ENCODE assay signal across 15 cellular contexts in genomic region chr16:49596699-49597291, GRCh38.
DNase-seq lines count a peak whose midpoint lies in the region; ATAC-seq and TF ChIP-seq lines count a peak whose summit lies in the region.
"Had no signal": no experiment of that assay in that cellular context is flagged by ENCODE, and none has a peak within 500 bp of the region (broad histone marks: within the 10 kb centered on the region; RNA-seq: fewer than 3 reads in every experiment).

No MANE protein-coding gene starts in this region.

- peaks cover 21% of the 10 kb centered on the region for H3K4me1 ChIP-seq in left ventricle myocardium inferior
- H3K4me1 ChIP-seq: parathyroid adenoma had no signal

- ATAC-seq in HG03045 (IDR thresholded peaks at IDR 0.05; ENCODE audit: unreplicated experiment) (no peak), GM21381 (IDR thresholded peaks at IDR 0.05; ENCODE audit: unreplicated experiment) (no peak)

- intact Hi-C loops in left ventricle myocardium inferior (cut with micrococcal nuclease) (loop anchor here (10.0 kb wide), 1 partner anchor 92 kb away; no protein-coding TSS in a partner anchor), posterior vena cava (cut with DNase I) (loop anchor here (10.0 kb wide), 1 partner anchor 102 kb away; no protein-coding TSS in a partner anchor)
- intact Hi-C loops in activated T-helper 1 cell treated with anti-CD3 and anti-CD28 coated beads, Interleukin-12 subunit alpha, Interleukin-12 subunit beta, Interleukin-2, Interleukin-4 antibody, amounts not matched to agents 30 ng/mL and 10 ng/mL and 1 ng/mL, durations not matched to agents 14 hours and 24 hours and 36 hours (cut with micrococcal nuclease): no loop called here

- H3K9ac ChIP-seq in SK-N-MC (ENCODE audit: insufficient read length): peak overlapping the region; percentile 62
- H3K9ac ChIP-seq: parathyroid adenoma had no signal

- H3K4me3 Mint-ChIP-seq in activated T-helper 1 cell treated with anti-CD3 and anti-CD28 coated beads, Interleukin-12 subunit alpha, Interleukin-12 subunit beta, Interleukin-2, Interleukin-4 antibody, amounts not matched to agents 30 ng/mL and 10 ng/mL and 1 ng/mL, durations not matched to agents 14 hours and 24 hours and 36 hours: no peak overlapping the region

- H3K27ac ChIP-seq in SK-N-MC (peak overlapping the region; percentile 98), left ventricle myocardium inferior (replicated peaks) (peak overlapping the region; percentile 56)
- H3K27ac ChIP-seq: parathyroid adenoma had no signal

- H3K36me3 Mint-ChIP-seq in activated T-helper 1 cell treated with anti-CD3 and anti-CD28 coated beads, Interleukin-12 subunit alpha, Interleukin-12 subunit beta, Interleukin-2, Interleukin-4 antibody, amounts not matched to agents 30 ng/mL and 10 ng/mL and 1 ng/mL, durations not matched to agents 14 hours and 24 hours and 36 hours (ENCODE audit: low read depth): no peaks in the 10 kb centered on the region

- TF ChIP-seq CTCF in left ventricle myocardium inferior (IDR thresholded peaks at IDR 0.05; ENCODE audit: borderline replicate concordance): no peak

- H3K36me3 ChIP-seq in SK-N-MC (ENCODE audit: insufficient read depth, low read length) (no peaks in the 10 kb centered on the region), left ventricle myocardium inferior (no peaks in the 10 kb centered on the region)

- no peaks in the 10 kb centered on the region for H3K4me1 Mint-ChIP-seq in activated T-helper 1 cell treated with anti-CD3 and anti-CD28 coated beads, Interleukin-12 subunit alpha, Interleukin-12 subunit beta, Interleukin-2, Interleukin-4 antibody, amounts not matched to agents 30 ng/mL and 10 ng/mL and 1 ng/mL, durations not matched to agents 14 hours and 24 hours and 36 hours (ENCODE audit: low read depth)

- peaks cover 5% of the 10 kb centered on the region for H3K27me3 Mint-ChIP-seq in activated T-helper 1 cell treated with anti-CD3 and anti-CD28 coated beads, Interleukin-12 subunit alpha, Interleukin-12 subunit beta, Interleukin-2, Interleukin-4 antibody, amounts not matched to agents 30 ng/mL and 10 ng/mL and 1 ng/mL, durations not matched to agents 14 hours and 24 hours and 36 hours (ENCODE audit: insufficient read depth)

- peaks cover 28% of the 10 kb centered on the region for H3K27me3 ChIP-seq in left ventricle myocardium inferior (ENCODE audit: low read depth)

- H3K9me3 ChIP-seq in SK-N-MC (ENCODE audit: low read depth, low read length) (no peaks in the 10 kb centered on the region), left ventricle myocardium inferior (replicated peaks) (no peaks in the 10 kb centered on the region)

- H3K9me3 Mint-ChIP-seq in activated T-helper 1 cell treated with anti-CD3 and anti-CD28 coated beads, Interleukin-12 subunit alpha, Interleukin-12 subunit beta, Interleukin-2, Interleukin-4 antibody, amounts not matched to agents 30 ng/mL and 10 ng/mL and 1 ng/mL, durations not matched to agents 14 hours and 24 hours and 36 hours: no peaks in the 10 kb centered on the region

- H3K27ac Mint-ChIP-seq in activated T-helper 1 cell treated with anti-CD3 and anti-CD28 coated beads, Interleukin-12 subunit alpha, Interleukin-12 subunit beta, Interleukin-2, Interleukin-4 antibody, amounts not matched to agents 30 ng/mL and 10 ng/mL and 1 ng/mL, durations not matched to agents 14 hours and 24 hours and 36 hours: no peak overlapping the region

- peak; percentile 58 for DNase-seq in DMS 273 (lab: John Stamatoyannopoulos, UW; ENCODE audit: unreplicated experiment)
- no peak for DNase-seq in SK-N-MC (ENCODE audit: low read depth, low spot score)
- no peak for DNase-seq in left ventricle myocardium inferior
- DNase-seq in posterior vena cava (ENCODE audit: low spot score): peak; percentile 81
- DNase-seq in activated CD4-positive, alpha-beta T cell treated with anti-CD3 and anti-CD28 coated beads for 1 hour: no peak
- DNase-seq in activated T-helper 1 cell treated with anti-CD3 and anti-CD28 coated beads, Interleukin-12 subunit alpha, Interleukin-12 subunit beta, Interleukin-2, Interleukin-4 antibody, amounts not matched to agents 30 ng/mL and 10 ng/mL and 1 ng/mL, durations not matched to agents 14 hours and 24 hours and 36 hours (ENCODE audit: low spot score): no peak
- DNase-seq: activated CD4-positive, alpha-beta T cell treated with anti-CD3 and anti-CD28 coated beads, Interleukin-2, amount 50 U/mL, for 1 hour; activated effector memory CD4-positive, alpha-beta T cell treated with Interleukin-2 at 50 U/mL for 16 hours; DMS79; GOT3; mammary epithelial cell; stimulated activated CD4-positive, alpha-beta T cell treated with anti-CD3 and anti-CD28 coated beads, Interleukin-1b, Interleukin-23, amount 100 ng/mL, for 48 hours had no signal

- H3K4me3 ChIP-seq in SK-N-MC: peak overlapping the region; percentile 69
- peak overlapping the region; percentile 42 for H3K4me3 ChIP-seq in left ventricle myocardium inferior

Comparison
In these comparisons a context has a peak if more than half of its experiments do, and no peak if none do; other contexts are left out.
1. DNase-seq: peak in DMS 273 (single experiment) and posterior vena cava (single experiment); none in SK-N-MC (single experiment), left ventricle myocardium inferior (single experiment), activated CD4-positive, alpha-beta T cell treated with anti-CD3 and anti-CD28 coated beads for 1 hour (single experiment) and activated T-helper 1 cell treated with anti-CD3 and anti-CD28 coated beads, Interleukin-12 subunit alpha, Interleukin-12 subunit beta, Interleukin-2, Interleukin-4 antibody, amounts not matched to agents 30 ng/mL and 10 ng/mL and 1 ng/mL, durations not matched to agents 14 hours and 24 hours and 36 hours (single experiment).